In the genomic region with DNA sequence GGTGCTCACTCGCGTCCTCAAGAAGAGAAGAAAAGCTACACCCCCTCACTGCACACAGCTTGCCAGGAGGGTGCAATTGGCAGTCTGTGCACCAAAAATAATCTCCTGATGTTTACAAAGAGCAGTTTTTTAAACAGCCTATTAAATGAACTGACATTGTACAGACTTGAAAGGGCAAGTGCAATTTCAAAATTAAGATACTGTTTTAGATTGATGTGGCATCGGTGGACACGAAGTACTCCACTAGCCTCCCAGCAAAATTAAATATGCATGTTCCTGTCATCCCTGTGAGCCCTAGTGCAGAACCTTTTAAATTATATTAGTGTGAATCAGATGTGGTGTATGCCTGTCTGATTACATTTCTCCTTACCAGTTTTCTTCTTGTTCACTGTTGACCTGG, we compare ENCODE assay signal across 19 cellular contexts.
"Had no signal": no experiment of that assay in that cellular context is flagged by ENCODE, and none has a peak within 500 bp of the region (broad histone marks: within the 10 kb centered on the region; RNA-seq: fewer than 3 reads in every experiment).

No MANE protein-coding gene starts in this region.

- H3K36me3 ChIP-seq: pancreas, right lobe of liver, suprapubic skin, vagina had no signal

- H3K27ac ChIP-seq: dorsolateral prefrontal cortex, pancreas, right lobe of liver, suprapubic skin, vagina had no signal

- DNase-seq: dorsolateral prefrontal cortex; effector CD4-positive, alpha-beta T cell; hypothalamus; immature natural killer cell; islet precursor cell; kidney glomerular epithelial cell; left colon; natural killer cell; occipital lobe; pancreas; right lobe of liver; small intestine; stimulated activated CD4-positive, alpha-beta T cell treated with anti-CD3 and anti-CD28 coated beads, Interleukin-15, amount 100 ng/mL, for 24 hours; stimulated activated CD4-positive, alpha-beta T cell treated with anti-CD3 and anti-CD28 coated beads, Interleukin-2, amount 100 ng/mL, for 48 hours; stimulated activated naive B cell treated with anti-CD40 and anti-IgM and Interleukin-4, amounts not matched to agents 10 μg/mL and 1 μg/mL and 100 μg/mL, for 72 hours; trophoblast cell had no signal

- H3K4me3 ChIP-seq: dorsolateral prefrontal cortex, lung, pancreas, right lobe of liver, suprapubic skin, vagina had no signal

- H3K4me1 ChIP-seq: pancreas, right lobe of liver, suprapubic skin, vagina had no signal

- H3K27me3 ChIP-seq: dorsolateral prefrontal cortex, pancreas, right lobe of liver, suprapubic skin, vagina had no signal

- H3K9me3 ChIP-seq: pancreas, right lobe of liver, suprapubic skin, vagina had no signal
